In the genomic region with DNA sequence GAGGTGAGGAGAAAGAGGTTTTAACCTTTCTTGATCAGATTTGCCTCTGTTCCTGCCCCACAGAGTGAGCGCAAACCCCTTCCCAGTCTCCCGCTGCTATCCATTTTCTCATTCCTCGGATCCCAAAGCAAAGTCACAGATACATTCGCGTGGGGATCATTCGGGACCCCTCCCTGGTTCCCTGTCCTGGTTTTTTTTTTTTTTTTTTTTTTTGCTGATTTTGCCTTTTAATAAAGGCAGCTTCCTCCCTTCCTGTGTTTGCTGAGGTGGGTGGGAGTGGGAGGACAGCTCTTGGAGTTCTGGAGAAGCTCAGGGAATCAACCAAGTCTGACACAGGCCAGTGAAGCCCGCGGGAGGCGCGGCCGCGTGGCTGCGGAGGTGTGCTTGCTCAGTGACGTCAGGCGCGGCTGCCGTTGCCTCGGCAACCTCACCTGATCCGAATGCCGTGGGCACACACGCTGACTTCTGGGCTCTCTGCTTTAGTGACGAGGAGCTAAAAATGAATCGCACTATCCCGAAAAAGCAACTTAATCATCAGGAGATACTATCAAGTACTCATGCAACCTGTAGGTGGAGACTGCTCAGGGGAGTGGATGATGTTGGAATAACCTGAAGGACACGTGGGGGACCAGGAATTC, we compare ENCODE assay signal across 1 cellular context.
TF ChIP-seq lines count a peak whose summit lies in the region.

No MANE protein-coding gene starts in this region.

TF ChIP-seq in GM23338, 12 proteins besides CTCF, POLR2A, EP300 and RAD21 (continued from another document):
- TF ChIP-seq ZNF462 (CRISPR knock-in tag; IDR thresholded peaks at IDR 0.05) (no peak), CREB1 (CRISPR knock-in tag; IDR thresholded peaks at IDR 0.05; ENCODE audit: low read depth) (peak; percentile 92), ZNF331 (CRISPR knock-in tag; IDR thresholded peaks at IDR 0.05; ENCODE audit: low read depth) (no peak)
TF ChIP-seq in GM23338: peak in this region for 1.
